ENCODE assay signal across 8 cellular contexts in the genomic region with DNA sequence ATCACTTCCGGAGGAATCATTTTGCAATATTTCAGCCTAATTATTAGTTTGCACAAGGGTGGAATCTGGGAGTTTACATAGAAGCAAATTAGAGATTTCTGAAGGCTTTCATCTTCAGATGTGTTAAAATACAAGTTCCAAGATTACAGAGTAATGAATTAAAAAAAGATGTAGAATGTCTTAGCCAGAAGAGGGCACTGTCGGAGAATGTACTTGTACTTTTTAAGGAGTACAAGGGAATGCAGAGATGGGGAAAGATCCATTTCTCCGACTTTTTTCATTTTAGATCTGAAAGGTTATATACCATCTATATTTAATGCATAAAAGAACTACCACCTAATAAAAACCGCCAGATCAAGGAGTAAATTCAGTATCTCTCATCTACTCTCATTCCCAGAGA. TPM values are rescaled to one million over a fixed set of nuclear protein-coding genes. Genes with fewer than 3 reads are reported as not detected.
DNase-seq lines count a peak whose midpoint lies in the region; ATAC-seq and TF ChIP-seq lines count a peak whose summit lies in the region.

No MANE protein-coding gene starts in this region.

- no peak for ATAC-seq in HG02852 (IDR thresholded peaks at IDR 0.05; ENCODE audit: unreplicated experiment)

- TF ChIP-seq CTCF in NB4 (IDR thresholded peaks at IDR 0.05; ENCODE audit: low read depth, low read length): no peak
- peak; percentile 16 for TF ChIP-seq CTCF in endothelial cell (IDR thresholded peaks at IDR 0.05; ENCODE audit: unreplicated experiment)

- DNase-seq in DMS 273 (lab: John Stamatoyannopoulos, UW; ENCODE audit: unreplicated experiment): peak; percentile 54
- no peak for DNase-seq in DMS 273 treated with DMSO at 0.1 percent for 48 hours (lab: John Stamatoyannopoulos, UW)
- peak; percentile 12 for DNase-seq in NB4 (ENCODE audit: low read depth)
- no peak for DNase-seq in endothelial cell (ENCODE audit: low spot score)
- peak; percentile 5 for DNase-seq in pulmonary artery endothelial cell (ENCODE audit: low read depth, low spot score)
- DNase-seq in middle frontal gyrus (ENCODE audit: extremely low spot score, low spot score): no peak
- DNase-seq in NCI-H2196 (lab: John Stamatoyannopoulos, UW; ENCODE audit: unreplicated experiment): no peak

- H3K27ac Mint-ChIP-seq in endothelial cell (ENCODE audit: unreplicated experiment): no peak overlapping the region

- no peaks in the 10 kb centered on the region for H3K27me3 Mint-ChIP-seq in endothelial cell (ENCODE audit: unreplicated experiment)

- H3K4me1 Mint-ChIP-seq in endothelial cell (ENCODE audit: unreplicated experiment): peaks cover 11% of the 10 kb centered on the region

- peaks cover 19% of the 10 kb centered on the region for H3K36me3 Mint-ChIP-seq in endothelial cell (ENCODE audit: low read depth, unreplicated experiment)

- H3K4me3 Mint-ChIP-seq in endothelial cell (ENCODE audit: unreplicated experiment): no peak overlapping the region

- H3K4me3 ChIP-seq in NB4 (ENCODE audit: low read depth, low read length): no peak overlapping the region

- no peaks in the 10 kb centered on the region for H3K9me3 Mint-ChIP-seq in endothelial cell (ENCODE audit: unreplicated experiment)

- TF ChIP-seq POLR2A in NB4 (IDR thresholded peaks at IDR 0.05; ENCODE audit: extremely low read depth, insufficient read length): no peak

RNA-seq across cellular contexts. Expression of gene WDR5B, which starts 43.1 kb away (rescaled TPM):
- total RNA-seq in endothelial cell (ENCODE audit: unreplicated experiment): 3.1 TPM
- total RNA-seq in pulmonary artery endothelial cell: 3.0 and 3.5 TPM in 2 replicates

RNA-seq across cellular contexts. Expression of gene KPNA1, which starts 55.7 kb away (rescaled TPM):
- 87.2 TPM for total RNA-seq in endothelial cell (ENCODE audit: unreplicated experiment)
- 40.7 and 55.4 TPM in 2 replicates for total RNA-seq in pulmonary artery endothelial cell

Comparison
In these comparisons a context has a peak if more than half of its experiments do, and no peak if none do; other contexts are left out.
1. DNase-seq: peak in DMS 273 (single experiment), NB4 (single experiment) and pulmonary artery endothelial cell (single experiment); none in DMS 273 treated with DMSO at 0.1 percent for 48 hours (single experiment), endothelial cell (single experiment), middle frontal gyrus (single experiment) and NCI-H2196 (single experiment).